Comparison of ENCODE assay signal across 10 cellular contexts in the genomic region with DNA sequence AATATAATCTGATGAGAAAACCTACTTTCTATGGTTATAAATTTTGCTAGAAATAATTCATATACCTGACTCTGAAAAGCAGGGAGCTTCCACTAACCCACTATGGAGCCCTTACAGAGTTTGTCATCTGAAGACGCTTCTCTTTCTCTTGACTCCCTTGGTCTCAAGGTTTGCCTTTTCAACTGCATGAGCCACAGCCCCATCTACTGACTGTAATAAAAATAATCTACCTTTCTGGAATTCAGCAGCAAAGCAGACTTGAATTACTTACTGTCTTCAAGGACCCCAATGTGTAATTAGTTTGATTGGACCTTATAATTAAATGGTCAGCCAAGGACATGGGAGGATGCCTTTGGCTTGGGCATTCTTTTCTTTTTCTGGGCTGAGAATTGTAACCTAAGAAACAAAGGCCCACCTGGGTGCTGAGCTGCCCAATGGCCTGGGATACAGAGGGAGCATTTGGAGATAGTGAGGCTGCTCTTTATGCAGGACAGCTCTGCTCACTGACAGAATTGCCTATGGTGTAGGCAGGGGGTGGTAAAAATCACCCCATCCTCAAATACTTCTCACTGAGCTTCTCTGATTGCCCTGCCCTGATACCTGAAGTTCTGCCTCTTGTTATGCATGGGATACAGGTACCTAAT.
DNase-seq lines count a peak whose midpoint lies in the region; ATAC-seq and TF ChIP-seq lines count a peak whose summit lies in the region.
"Had no signal": no experiment of that assay in that cellular context is flagged by ENCODE, and none has a peak within 500 bp of the region (broad histone marks: within the 10 kb centered on the region; RNA-seq: fewer than 3 reads in every experiment).

No MANE protein-coding gene starts in this region.

- no peaks in the 10 kb centered on the region for H3K9me3 Mint-ChIP-seq in Caco-2 (ENCODE audit: unreplicated experiment)
- H3K9me3 Mint-ChIP-seq: central memory CD8-positive, alpha-beta T cell; stimulated activated naive CD8-positive, alpha-beta T cell treated with anti-CD3 and anti-CD28 coated beads, Interleukin-15, Interleukin-2, amounts not matched to agents 100 ng/mL and 50 ng/mL, for 24 hours had no signal

- peaks cover 5% of the 10 kb centered on the region for H3K27me3 Mint-ChIP-seq in Caco-2 (ENCODE audit: insufficient read depth, unreplicated experiment)
- H3K27me3 Mint-ChIP-seq: central memory CD8-positive, alpha-beta T cell; stimulated activated naive CD8-positive, alpha-beta T cell treated with anti-CD3 and anti-CD28 coated beads, Interleukin-15, Interleukin-2, amounts not matched to agents 100 ng/mL and 50 ng/mL, for 24 hours had no signal

- POLR2A ChIA-PET in Caco-2 (lab: Charles Lee): no interaction called here

- TF ChIP-seq CTCF in Caco-2 (IDR thresholded peaks at IDR 0.05; ENCODE audit: insufficient read depth in 1 of 2, low read depth in 1 of 2, low read length in 1 of 2, severe bottlenecking in 1 of 2, unreplicated experiment in 1 of 2) (peak; percentile 27 to 37), adrenal gland (IDR thresholded peaks at IDR 0.05) (peak; percentile 37 to 65 (median 63)), gastrocnemius medialis (IDR thresholded peaks at IDR 0.05 in 4 of 5, conservative IDR thresholded peaks at IDR 0.05 in 1 of 5) (peak in 1 of 5 experiments; percentile 10), coronary artery (IDR thresholded peaks at IDR 0.05) (no peak)

- TF ChIP-seq POLR2A in adrenal gland (IDR thresholded peaks at IDR 0.05): no peak
- TF ChIP-seq POLR2A in gastrocnemius medialis (IDR thresholded peaks at IDR 0.05): no peak

- in situ Hi-C loops in gastrocnemius medialis (cut with MboI; ENCODE audit: low sequenced_read_pairs in 4 of 4): no loop called here

- intact Hi-C loops in Caco-2 (cut with micrococcal nuclease; ENCODE audit: unreplicated experiment): loop anchor here (1.0 to 5.0 kb wide), 3 partner anchors 42 to 363 kb away; no protein-coding TSS in a partner anchor
- intact Hi-C loops in adrenal gland (cut with DNase I): loop anchor here in 1 of 2 donors (5.0 to 10.0 kb wide), 2 partner anchors 224 to 562 kb away; a partner anchor contains a TSS
- intact Hi-C loops in gastrocnemius medialis (cut with DNase I; ENCODE audit: low total_unique reads): no loop called here

- no peaks in the 10 kb centered on the region for H3K27me3 ChIP-seq in Caco-2 (replicated peaks; ENCODE audit: control insufficient read depth, insufficient read depth, low read length)
- no peaks in the 10 kb centered on the region for H3K27me3 ChIP-seq in adrenal gland
- no peaks in the 10 kb centered on the region for H3K27me3 ChIP-seq in gastrocnemius medialis
- H3K27me3 ChIP-seq in effector memory CD4-positive, alpha-beta T cell (replicated peaks; ENCODE audit: control insufficient read depth, insufficient read depth, low read length, poor library complexity, severe bottlenecking): no peaks in the 10 kb centered on the region

- CTCF ChIA-PET in Caco-2 (lab: Charles Lee): interaction anchor here (0.7 kb wide), 2 partner anchors 11 to 222 kb away, joined by 3 to 5 read pairs; no protein-coding TSS in a partner anchor

- H3K36me3 ChIP-seq in Caco-2 (ENCODE audit: control insufficient read depth, insufficient read depth, low read length) (no peaks in the 10 kb centered on the region), adrenal gland (replicated peaks in 1 of 2) (no peaks in the 10 kb centered on the region), gastrocnemius medialis (no peaks in the 10 kb centered on the region)
- H3K36me3 ChIP-seq in effector memory CD4-positive, alpha-beta T cell (ENCODE audit: control insufficient read depth, insufficient read depth, low read length): no peaks in the 10 kb centered on the region

- peaks cover 6% of the 10 kb centered on the region for H3K4me1 Mint-ChIP-seq in Caco-2 (ENCODE audit: low read depth, unreplicated experiment)
- H3K4me1 Mint-ChIP-seq: central memory CD8-positive, alpha-beta T cell had no signal

- H3K4me3 ChIP-seq in Caco-2 (ENCODE audit: low read depth, low read length): no peak overlapping the region
- H3K4me3 ChIP-seq in adrenal gland: no peak overlapping the region
- H3K4me3 ChIP-seq in gastrocnemius medialis: no peak overlapping the region
- no peak overlapping the region for H3K4me3 ChIP-seq in coronary artery
- H3K4me3 ChIP-seq in effector memory CD4-positive, alpha-beta T cell (ENCODE audit: insufficient read depth, low read depth, low read length, poor library complexity, severe bottlenecking): no peak overlapping the region

- H3K4me1 ChIP-seq in Caco-2 (no peaks in the 10 kb centered on the region; the same call in 1 of the 2 replicates), adrenal gland (replicated peaks in 1 of 2) (no peaks in the 10 kb centered on the region), gastrocnemius medialis (no peaks in the 10 kb centered on the region)
- no peaks in the 10 kb centered on the region for H3K4me1 ChIP-seq in effector memory CD4-positive, alpha-beta T cell (ENCODE audit: control insufficient read depth, insufficient read depth, low read length, poor library complexity, severe bottlenecking)

- no peak overlapping the region for H3K4me3 Mint-ChIP-seq in Caco-2 (ENCODE audit: unreplicated experiment)
- H3K4me3 Mint-ChIP-seq: central memory CD8-positive, alpha-beta T cell; stimulated activated naive CD8-positive, alpha-beta T cell treated with anti-CD3 and anti-CD28 coated beads, Interleukin-15, Interleukin-2, amounts not matched to agents 100 ng/mL and 50 ng/mL, for 24 hours had no signal

- 12 to 50% (median 14%) methylated on average over 1 of the region's 1 CpG for WGBS in adrenal gland, 4 donors

- H3K9me3 ChIP-seq in Caco-2 (no peaks in the 10 kb centered on the region), adrenal gland (replicated peaks in 1 of 3) (no peaks in the 10 kb centered on the region), gastrocnemius medialis (no peaks in the 10 kb centered on the region)
- H3K9me3 ChIP-seq in effector memory CD4-positive, alpha-beta T cell (ENCODE audit: control insufficient read depth, low read length): no peaks in the 10 kb centered on the region

- BruUV-seq in Caco-2 (replicated peaks; lab: Mats Ljungman, UMichigan): no TSS peak

- peaks cover 5% of the 10 kb centered on the region for H3K36me3 Mint-ChIP-seq in Caco-2 (ENCODE audit: insufficient read depth, unreplicated experiment)

- no peak overlapping the region for H3K27ac ChIP-seq in adrenal gland
- H3K27ac ChIP-seq in gastrocnemius medialis: no peak overlapping the region
- H3K27ac ChIP-seq in coronary artery: no peak overlapping the region
- no peak overlapping the region for H3K27ac ChIP-seq in effector memory CD4-positive, alpha-beta T cell (ENCODE audit: insufficient read depth, low read length, poor library complexity, severe bottlenecking)

- H3K27ac Mint-ChIP-seq in Caco-2 (ENCODE audit: unreplicated experiment): no peak overlapping the region
- H3K27ac Mint-ChIP-seq: stimulated activated naive CD8-positive, alpha-beta T cell treated with anti-CD3 and anti-CD28 coated beads, Interleukin-15, Interleukin-2, amounts not matched to agents 100 ng/mL and 50 ng/mL, for 24 hours had no signal

- DNase-seq in Caco-2: peak in 1 of 2 experiments; percentile 10
- peak; percentile 57 for DNase-seq in M059J (ENCODE audit: low read depth)
- DNase-seq in adrenal gland: peak in 4 of 7 donors; percentile 16 to 33 (median 30)
- DNase-seq in kidney glomerular epithelial cell (lab: John Stamatoyannopoulos, UW): peak; percentile 45
- no peak for DNase-seq in gastrocnemius medialis
- DNase-seq in coronary artery (ENCODE audit: low spot score): no peak
- DNase-seq in effector memory CD4-positive, alpha-beta T cell: no peak
- DNase-seq in 8988T: no peak

- no peak for ATAC-seq in gastrocnemius medialis

Comparison
In these comparisons a context has a peak if more than half of its experiments do, and no peak if none do; other contexts are left out.
1. DNase-seq: peak in M059J (single experiment), adrenal gland (4 of 7) and kidney glomerular epithelial cell (single experiment); none in gastrocnemius medialis (0 of 2), coronary artery (single experiment), effector memory CD4-positive, alpha-beta T cell (0 of 3) and 8988T (single experiment).